In the genomic region with DNA sequence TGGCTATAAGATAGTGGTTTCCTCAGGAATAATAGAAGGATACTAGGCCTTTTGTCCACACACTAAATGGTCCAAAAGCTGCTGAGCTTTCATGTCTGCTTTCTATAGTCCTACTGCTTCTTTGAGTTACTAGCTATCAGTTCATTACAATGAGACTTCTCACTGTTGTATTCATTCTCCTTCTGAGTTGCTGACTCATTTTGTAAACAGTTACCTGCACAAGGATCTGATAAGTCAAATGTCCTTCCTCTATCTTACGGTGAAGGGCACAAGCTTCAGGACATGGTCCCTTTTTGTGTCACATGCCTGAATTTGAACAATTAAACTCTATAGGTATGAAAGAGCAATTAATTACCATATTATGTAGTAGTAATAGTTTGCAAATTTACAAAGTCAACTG, we compare ENCODE assay signal across 1 cellular context.
TF ChIP-seq lines count a peak whose summit lies in the region.

No MANE protein-coding gene starts in this region.

TF ChIP-seq in K562, 482 proteins besides CTCF, POLR2A, EP300 and RAD21 (continued from another document):
- TF ChIP-seq, protein P1, sequence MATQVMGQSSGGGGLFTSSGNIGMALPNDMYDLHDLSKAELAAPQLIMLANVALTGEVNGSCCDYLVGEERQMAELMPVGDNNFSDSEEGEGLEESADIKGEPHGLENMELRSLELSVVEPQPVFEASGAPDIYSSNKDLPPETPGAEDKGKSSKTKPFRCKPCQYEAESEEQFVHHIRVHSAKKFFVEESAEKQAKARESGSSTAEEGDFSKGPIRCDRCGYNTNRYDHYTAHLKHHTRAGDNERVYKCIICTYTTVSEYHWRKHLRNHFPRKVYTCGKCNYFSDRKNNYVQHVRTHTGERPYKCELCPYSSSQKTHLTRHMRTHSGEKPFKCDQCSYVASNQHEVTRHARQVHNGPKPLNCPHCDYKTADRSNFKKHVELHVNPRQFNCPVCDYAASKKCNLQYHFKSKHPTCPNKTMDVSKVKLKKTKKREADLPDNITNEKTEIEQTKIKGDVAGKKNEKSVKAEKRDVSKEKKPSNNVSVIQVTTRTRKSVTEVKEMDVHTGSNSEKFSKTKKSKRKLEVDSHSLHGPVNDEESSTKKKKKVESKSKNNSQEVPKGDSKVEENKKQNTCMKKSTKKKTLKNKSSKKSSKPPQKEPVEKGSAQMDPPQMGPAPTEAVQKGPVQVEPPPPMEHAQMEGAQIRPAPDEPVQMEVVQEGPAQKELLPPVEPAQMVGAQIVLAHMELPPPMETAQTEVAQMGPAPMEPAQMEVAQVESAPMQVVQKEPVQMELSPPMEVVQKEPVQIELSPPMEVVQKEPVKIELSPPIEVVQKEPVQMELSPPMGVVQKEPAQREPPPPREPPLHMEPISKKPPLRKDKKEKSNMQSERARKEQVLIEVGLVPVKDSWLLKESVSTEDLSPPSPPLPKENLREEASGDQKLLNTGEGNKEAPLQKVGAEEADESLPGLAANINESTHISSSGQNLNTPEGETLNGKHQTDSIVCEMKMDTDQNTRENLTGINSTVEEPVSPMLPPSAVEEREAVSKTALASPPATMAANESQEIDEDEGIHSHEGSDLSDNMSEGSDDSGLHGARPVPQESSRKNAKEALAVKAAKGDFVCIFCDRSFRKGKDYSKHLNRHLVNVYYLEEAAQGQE (CRISPR knock-in tag; IDR thresholded peaks at IDR 0.05; ENCODE audit: low read depth) = no peak
- TF ChIP-seq, protein P2, sequence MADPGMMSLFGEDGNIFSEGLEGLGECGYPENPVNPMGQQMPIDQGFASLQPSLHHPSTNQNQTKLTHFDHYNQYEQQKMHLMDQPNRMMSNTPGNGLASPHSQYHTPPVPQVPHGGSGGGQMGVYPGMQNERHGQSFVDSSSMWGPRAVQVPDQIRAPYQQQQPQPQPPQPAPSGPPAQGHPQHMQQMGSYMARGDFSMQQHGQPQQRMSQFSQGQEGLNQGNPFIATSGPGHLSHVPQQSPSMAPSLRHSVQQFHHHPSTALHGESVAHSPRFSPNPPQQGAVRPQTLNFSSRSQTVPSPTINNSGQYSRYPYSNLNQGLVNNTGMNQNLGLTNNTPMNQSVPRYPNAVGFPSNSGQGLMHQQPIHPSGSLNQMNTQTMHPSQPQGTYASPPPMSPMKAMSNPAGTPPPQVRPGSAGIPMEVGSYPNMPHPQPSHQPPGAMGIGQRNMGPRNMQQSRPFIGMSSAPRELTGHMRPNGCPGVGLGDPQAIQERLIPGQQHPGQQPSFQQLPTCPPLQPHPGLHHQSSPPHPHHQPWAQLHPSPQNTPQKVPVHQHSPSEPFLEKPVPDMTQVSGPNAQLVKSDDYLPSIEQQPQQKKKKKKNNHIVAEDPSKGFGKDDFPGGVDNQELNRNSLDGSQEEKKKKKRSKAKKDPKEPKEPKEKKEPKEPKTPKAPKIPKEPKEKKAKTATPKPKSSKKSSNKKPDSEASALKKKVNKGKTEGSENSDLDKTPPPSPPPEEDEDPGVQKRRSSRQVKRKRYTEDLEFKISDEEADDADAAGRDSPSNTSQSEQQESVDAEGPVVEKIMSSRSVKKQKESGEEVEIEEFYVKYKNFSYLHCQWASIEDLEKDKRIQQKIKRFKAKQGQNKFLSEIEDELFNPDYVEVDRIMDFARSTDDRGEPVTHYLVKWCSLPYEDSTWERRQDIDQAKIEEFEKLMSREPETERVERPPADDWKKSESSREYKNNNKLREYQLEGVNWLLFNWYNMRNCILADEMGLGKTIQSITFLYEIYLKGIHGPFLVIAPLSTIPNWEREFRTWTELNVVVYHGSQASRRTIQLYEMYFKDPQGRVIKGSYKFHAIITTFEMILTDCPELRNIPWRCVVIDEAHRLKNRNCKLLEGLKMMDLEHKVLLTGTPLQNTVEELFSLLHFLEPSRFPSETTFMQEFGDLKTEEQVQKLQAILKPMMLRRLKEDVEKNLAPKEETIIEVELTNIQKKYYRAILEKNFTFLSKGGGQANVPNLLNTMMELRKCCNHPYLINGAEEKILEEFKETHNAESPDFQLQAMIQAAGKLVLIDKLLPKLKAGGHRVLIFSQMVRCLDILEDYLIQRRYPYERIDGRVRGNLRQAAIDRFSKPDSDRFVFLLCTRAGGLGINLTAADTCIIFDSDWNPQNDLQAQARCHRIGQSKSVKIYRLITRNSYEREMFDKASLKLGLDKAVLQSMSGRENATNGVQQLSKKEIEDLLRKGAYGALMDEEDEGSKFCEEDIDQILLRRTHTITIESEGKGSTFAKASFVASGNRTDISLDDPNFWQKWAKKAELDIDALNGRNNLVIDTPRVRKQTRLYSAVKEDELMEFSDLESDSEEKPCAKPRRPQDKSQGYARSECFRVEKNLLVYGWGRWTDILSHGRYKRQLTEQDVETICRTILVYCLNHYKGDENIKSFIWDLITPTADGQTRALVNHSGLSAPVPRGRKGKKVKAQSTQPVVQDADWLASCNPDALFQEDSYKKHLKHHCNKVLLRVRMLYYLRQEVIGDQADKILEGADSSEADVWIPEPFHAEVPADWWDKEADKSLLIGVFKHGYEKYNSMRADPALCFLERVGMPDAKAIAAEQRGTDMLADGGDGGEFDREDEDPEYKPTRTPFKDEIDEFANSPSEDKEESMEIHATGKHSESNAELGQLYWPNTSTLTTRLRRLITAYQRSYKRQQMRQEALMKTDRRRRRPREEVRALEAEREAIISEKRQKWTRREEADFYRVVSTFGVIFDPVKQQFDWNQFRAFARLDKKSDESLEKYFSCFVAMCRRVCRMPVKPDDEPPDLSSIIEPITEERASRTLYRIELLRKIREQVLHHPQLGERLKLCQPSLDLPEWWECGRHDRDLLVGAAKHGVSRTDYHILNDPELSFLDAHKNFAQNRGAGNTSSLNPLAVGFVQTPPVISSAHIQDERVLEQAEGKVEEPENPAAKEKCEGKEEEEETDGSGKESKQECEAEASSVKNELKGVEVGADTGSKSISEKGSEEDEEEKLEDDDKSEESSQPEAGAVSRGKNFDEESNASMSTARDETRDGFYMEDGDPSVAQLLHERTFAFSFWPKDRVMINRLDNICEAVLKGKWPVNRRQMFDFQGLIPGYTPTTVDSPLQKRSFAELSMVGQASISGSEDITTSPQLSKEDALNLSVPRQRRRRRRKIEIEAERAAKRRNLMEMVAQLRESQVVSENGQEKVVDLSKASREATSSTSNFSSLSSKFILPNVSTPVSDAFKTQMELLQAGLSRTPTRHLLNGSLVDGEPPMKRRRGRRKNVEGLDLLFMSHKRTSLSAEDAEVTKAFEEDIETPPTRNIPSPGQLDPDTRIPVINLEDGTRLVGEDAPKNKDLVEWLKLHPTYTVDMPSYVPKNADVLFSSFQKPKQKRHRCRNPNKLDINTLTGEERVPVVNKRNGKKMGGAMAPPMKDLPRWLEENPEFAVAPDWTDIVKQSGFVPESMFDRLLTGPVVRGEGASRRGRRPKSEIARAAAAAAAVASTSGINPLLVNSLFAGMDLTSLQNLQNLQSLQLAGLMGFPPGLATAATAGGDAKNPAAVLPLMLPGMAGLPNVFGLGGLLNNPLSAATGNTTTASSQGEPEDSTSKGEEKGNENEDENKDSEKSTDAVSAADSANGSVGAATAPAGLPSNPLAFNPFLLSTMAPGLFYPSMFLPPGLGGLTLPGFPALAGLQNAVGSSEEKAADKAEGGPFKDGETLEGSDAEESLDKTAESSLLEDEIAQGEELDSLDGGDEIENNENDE (IDR thresholded peaks at IDR 0.05; ENCODE audit: low read depth, low read length) = no peak
- TF ChIP-seq ZNF224 (CRISPR knock-in tag; IDR thresholded peaks at IDR 0.05) (no peak), PCBP1 (IDR thresholded peaks at IDR 0.05; ENCODE audit: low read depth, low read length, poor library complexity, severe bottlenecking) (no peak), ZNF124 (CRISPR knock-in tag; IDR thresholded peaks at IDR 0.05) (no peak), SMARCA4 (IDR thresholded peaks at IDR 0.05) (peak; percentile 90), FOS (IDR thresholded peaks at IDR 0.05; ENCODE audit: extremely low read depth, insufficient read length) (peak; percentile 53), MTA1 (IDR thresholded peaks at IDR 0.05; ENCODE audit: borderline replicate concordance) (peak; percentile 85), PPARD (CRISPR knock-in tag; IDR thresholded peaks at IDR 0.05) (no peak), HNRNPH1 (optimal IDR thresholded peaks at IDR 0.05; ENCODE audit: low read depth, low read length) (no peak), SMARCB1 (IDR thresholded peaks at IDR 0.05; ENCODE audit: insufficient read length, low read depth) (no peak), ZBTB7A (IDR thresholded peaks at IDR 0.05; ENCODE audit: borderline replicate concordance, control insufficient read depth, low read depth, low read length) (no peak), ESRRA (IDR thresholded peaks at IDR 0.05; ENCODE audit: borderline replicate concordance, low read depth) (peak; percentile 97), ARNT (IDR thresholded peaks at IDR 0.05) (no peak), CBX5 (IDR thresholded peaks at IDR 0.05; ENCODE audit: borderline replicate concordance, low read depth) (no peak), STAT5A (IDR thresholded peaks at IDR 0.05; ENCODE audit: borderline replicate concordance, low read length) (no peak), GATAD2A (IDR thresholded peaks at IDR 0.05) (0 out of 2 replicates have a peak, but pooled peaks have one; percentile 55), CCNT2 (IDR thresholded peaks at IDR 0.05; ENCODE audit: borderline replicate concordance, extremely low read depth, insufficient read length, low read depth, low read length) (peak; percentile 29), SREBF2 (CRISPR knock-in tag; IDR thresholded peaks at IDR 0.05) (no peak), SNIP1 (IDR thresholded peaks at IDR 0.05; ENCODE audit: low read depth) (no peak), ZNF134 (CRISPR knock-in tag; conservative IDR thresholded peaks at IDR 0.05) (no peak), HDAC2 (IDR thresholded peaks at IDR 0.05) (peak; percentile 74), MTF1 (CRISPR knock-in tag; IDR thresholded peaks at IDR 0.05; ENCODE audit: borderline replicate concordance) (no peak), ZNF785 (CRISPR knock-in tag; IDR thresholded peaks at IDR 0.05) (no peak), ILF3 (IDR thresholded peaks at IDR 0.05; ENCODE audit: borderline replicate concordance) (no peak), ZNF77 (CRISPR knock-in tag; IDR thresholded peaks at IDR 0.05) (no peak)
- TF ChIP-seq, protein P3, sequence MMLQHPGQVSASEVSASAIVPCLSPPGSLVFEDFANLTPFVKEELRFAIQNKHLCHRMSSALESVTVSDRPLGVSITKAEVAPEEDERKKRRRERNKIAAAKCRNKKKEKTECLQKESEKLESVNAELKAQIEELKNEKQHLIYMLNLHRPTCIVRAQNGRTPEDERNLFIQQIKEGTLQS (IDR thresholded peaks at IDR 0.05) = peak; percentile 76
- TF ChIP-seq, protein P3 (CRISPR knock-in tag; conservative IDR thresholded peaks at IDR 0.05) = no peak
- TF ChIP-seq, protein P4, sequence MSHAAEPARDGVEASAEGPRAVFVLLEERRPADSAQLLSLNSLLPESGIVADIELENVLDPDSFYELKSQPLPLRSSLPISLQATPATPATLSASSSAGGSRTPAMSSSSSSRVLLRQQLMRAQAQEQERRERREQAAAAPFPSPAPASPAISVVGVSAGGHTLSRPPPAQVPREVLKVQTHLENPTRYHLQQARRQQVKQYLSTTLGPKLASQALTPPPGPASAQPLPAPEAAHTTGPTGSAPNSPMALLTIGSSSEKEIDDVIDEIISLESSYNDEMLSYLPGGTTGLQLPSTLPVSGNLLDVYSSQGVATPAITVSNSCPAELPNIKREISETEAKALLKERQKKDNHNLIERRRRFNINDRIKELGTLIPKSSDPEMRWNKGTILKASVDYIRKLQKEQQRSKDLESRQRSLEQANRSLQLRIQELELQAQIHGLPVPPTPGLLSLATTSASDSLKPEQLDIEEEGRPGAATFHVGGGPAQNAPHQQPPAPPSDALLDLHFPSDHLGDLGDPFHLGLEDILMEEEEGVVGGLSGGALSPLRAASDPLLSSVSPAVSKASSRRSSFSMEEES (CRISPR knock-in tag; IDR thresholded peaks at IDR 0.05) = no peak
- TF ChIP-seq, protein P5, sequence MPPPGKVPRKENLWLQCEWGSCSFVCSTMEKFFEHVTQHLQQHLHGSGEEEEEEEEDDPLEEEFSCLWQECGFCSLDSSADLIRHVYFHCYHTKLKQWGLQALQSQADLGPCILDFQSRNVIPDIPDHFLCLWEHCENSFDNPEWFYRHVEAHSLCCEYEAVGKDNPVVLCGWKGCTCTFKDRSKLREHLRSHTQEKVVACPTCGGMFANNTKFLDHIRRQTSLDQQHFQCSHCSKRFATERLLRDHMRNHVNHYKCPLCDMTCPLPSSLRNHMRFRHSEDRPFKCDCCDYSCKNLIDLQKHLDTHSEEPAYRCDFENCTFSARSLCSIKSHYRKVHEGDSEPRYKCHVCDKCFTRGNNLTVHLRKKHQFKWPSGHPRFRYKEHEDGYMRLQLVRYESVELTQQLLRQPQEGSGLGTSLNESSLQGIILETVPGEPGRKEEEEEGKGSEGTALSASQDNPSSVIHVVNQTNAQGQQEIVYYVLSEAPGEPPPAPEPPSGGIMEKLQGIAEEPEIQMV (tag; conservative IDR thresholded peaks at IDR 0.05; ENCODE audit: low read depth) = no peak
- TF ChIP-seq, protein P6, sequence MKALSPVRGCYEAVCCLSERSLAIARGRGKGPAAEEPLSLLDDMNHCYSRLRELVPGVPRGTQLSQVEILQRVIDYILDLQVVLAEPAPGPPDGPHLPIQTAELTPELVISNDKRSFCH (CRISPR knock-in tag; IDR thresholded peaks at IDR 0.05) = no peak
- TF ChIP-seq, protein P6 (tag; IDR thresholded peaks at IDR 0.05) = 0 out of 2 replicates have a peak, but pooled peaks have one; percentile 22
- TF ChIP-seq, protein P7, sequence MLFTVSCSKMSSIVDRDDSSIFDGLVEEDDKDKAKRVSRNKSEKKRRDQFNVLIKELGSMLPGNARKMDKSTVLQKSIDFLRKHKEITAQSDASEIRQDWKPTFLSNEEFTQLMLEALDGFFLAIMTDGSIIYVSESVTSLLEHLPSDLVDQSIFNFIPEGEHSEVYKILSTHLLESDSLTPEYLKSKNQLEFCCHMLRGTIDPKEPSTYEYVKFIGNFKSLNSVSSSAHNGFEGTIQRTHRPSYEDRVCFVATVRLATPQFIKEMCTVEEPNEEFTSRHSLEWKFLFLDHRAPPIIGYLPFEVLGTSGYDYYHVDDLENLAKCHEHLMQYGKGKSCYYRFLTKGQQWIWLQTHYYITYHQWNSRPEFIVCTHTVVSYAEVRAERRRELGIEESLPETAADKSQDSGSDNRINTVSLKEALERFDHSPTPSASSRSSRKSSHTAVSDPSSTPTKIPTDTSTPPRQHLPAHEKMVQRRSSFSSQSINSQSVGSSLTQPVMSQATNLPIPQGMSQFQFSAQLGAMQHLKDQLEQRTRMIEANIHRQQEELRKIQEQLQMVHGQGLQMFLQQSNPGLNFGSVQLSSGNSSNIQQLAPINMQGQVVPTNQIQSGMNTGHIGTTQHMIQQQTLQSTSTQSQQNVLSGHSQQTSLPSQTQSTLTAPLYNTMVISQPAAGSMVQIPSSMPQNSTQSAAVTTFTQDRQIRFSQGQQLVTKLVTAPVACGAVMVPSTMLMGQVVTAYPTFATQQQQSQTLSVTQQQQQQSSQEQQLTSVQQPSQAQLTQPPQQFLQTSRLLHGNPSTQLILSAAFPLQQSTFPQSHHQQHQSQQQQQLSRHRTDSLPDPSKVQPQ (CRISPR knock-in tag; IDR thresholded peaks at IDR 0.05; ENCODE audit: borderline replicate concordance) = no peak
